ENCODE assay signal across 18 cellular contexts in genomic region chr13:24076636-24077035, GRCh38.
A peak's percentile ranks its signal among the peaks of the same experiment; 100 is the strongest.
DNase-seq lines count a peak whose midpoint lies in the region; ATAC-seq, FAIRE-seq and TF ChIP-seq lines count a peak whose summit lies in the region.
"Had no signal": no experiment of that assay in that cellular context is flagged by ENCODE, and none has a peak within 500 bp of the region (broad histone marks: within the 10 kb centered on the region; RNA-seq: fewer than 3 reads in every experiment).

No MANE protein-coding gene starts in this region.

- H2AFZ ChIP-seq in PC-3 (ENCODE audit: low read length): peak overlapping the region; percentile 59
- peak overlapping the region; percentile 87 for H2AFZ ChIP-seq in endothelial cell of umbilical vein (ENCODE audit: low read depth, low read length)

- no peaks in the 10 kb centered on the region for H3K27me3 ChIP-seq in PC-3 (ENCODE audit: low read length)
- no peaks in the 10 kb centered on the region for H3K27me3 ChIP-seq in endothelial cell of umbilical vein (ENCODE audit: control insufficient read depth in 2 of 2, insufficient read depth in 2 of 2, low read length in 2 of 2)
- H3K27me3 ChIP-seq: brain microvascular endothelial cell, left lung, vagina had no signal

- peak overlapping the region; percentile 3 to 68 for H3K4me3 Mint-ChIP-seq in activated T-cell treated with anti-CD3 and anti-CD28 coated beads, Interleukin-2, amount 50 U/mL, for 72 hours
- no peak overlapping the region for H3K4me3 Mint-ChIP-seq in stimulated activated effector memory CD8-positive, alpha-beta T cell treated with anti-CD3 and anti-CD28 coated beads, Interleukin-12 subunit alpha, Interleukin-12 subunit beta, amount 100 ng/mL, for 72 hours
- H3K4me3 Mint-ChIP-seq: activated CD4-positive, alpha-beta T cell treated with anti-CD3 and anti-CD28 coated beads for 36 hours; activated naive CD4-positive, alpha-beta T cell treated with anti-CD3 and anti-CD28 coated beads for 36 hours had no signal

- H3K27ac ChIP-seq in PC-3 (ENCODE audit: low read length): no peak overlapping the region
- peak overlapping the region; percentile 96 for H3K27ac ChIP-seq in endothelial cell of umbilical vein (ENCODE audit: insufficient read depth, low read depth, low read length)
- H3K27ac ChIP-seq: brain microvascular endothelial cell, prostate gland, vagina had no signal

- no peaks in the 10 kb centered on the region for H3K9me2 ChIP-seq in PC-3 (replicated peaks; ENCODE audit: low read length)

- H3K9me1 ChIP-seq in endothelial cell of umbilical vein (replicated peaks; ENCODE audit: control insufficient read depth, extremely low read depth, insufficient read depth, low read length): no peaks in the 10 kb centered on the region

- ATAC-seq in activated T-cell treated with anti-CD3 and anti-CD28 coated beads, Interleukin-2, amount 50 U/mL, for 72 hours (replicated peaks in 1 of 2): no peak
- ATAC-seq in PC-3: no peak
- no peak for ATAC-seq in stimulated activated effector memory CD8-positive, alpha-beta T cell treated with anti-CD3 and anti-CD28 coated beads, Interleukin-12 subunit alpha, Interleukin-12 subunit beta, amount 100 ng/mL, for 72 hours
- no peak for ATAC-seq in HG03439 (IDR thresholded peaks at IDR 0.05; ENCODE audit: unreplicated experiment)
- ATAC-seq: activated CD4-positive, alpha-beta T cell treated with anti-CD3 and anti-CD28 coated beads for 36 hours had no signal

- DNase-seq in activated T-cell treated with anti-CD3 and anti-CD28 coated beads, Interleukin-2, amount 50 U/mL, for 72 hours: no peak
- DNase-seq in activated T-cell treated with anti-CD3 and anti-CD28 coated beads, Interleukin-2, amount 50 U/mL, for 48 hours: no peak
- DNase-seq in PC-3 (no peak), endothelial cell of umbilical vein (ENCODE audit: low read depth, low spot score) (no peak), OCI-M1 (lab: John Stamatoyannopoulos, UW) (no peak), NCI-H146 treated with DMSO at 0.1 percent for 48 hours (lab: John Stamatoyannopoulos, UW; ENCODE audit: unreplicated experiment) (no peak)
- DNase-seq in stimulated activated effector memory CD8-positive, alpha-beta T cell treated with anti-CD3 and anti-CD28 coated beads, Interleukin-12 subunit alpha, Interleukin-12 subunit beta, amount 100 ng/mL, for 72 hours (ENCODE audit: low spot score in 2 of 2): no peak
- DNase-seq: activated CD4-positive, alpha-beta T cell treated with anti-CD3 and anti-CD28 coated beads for 36 hours; activated naive CD4-positive, alpha-beta T cell treated with anti-CD3 and anti-CD28 coated beads for 36 hours; brain microvascular endothelial cell; CD8-positive, alpha-beta memory T cell; left lung; NCI-H187 treated with DMSO at 0.1 percent for 48 hours; stimulated activated CD4-positive, alpha-beta T cell treated with anti-CD3 and anti-CD28 coated beads, Interleukin-12 subunit alpha, Interleukin-12 subunit beta, amount 100 ng/mL, for 4 hours; T1000 had no signal

- H4K20me1 ChIP-seq in PC-3 (ENCODE audit: low read length) (no peaks in the 10 kb centered on the region), endothelial cell of umbilical vein (replicated peaks; ENCODE audit: control insufficient read depth, extremely low read depth, insufficient read depth, low read length) (no peaks in the 10 kb centered on the region)

- H3K9me3 Mint-ChIP-seq in activated T-cell treated with anti-CD3 and anti-CD28 coated beads, Interleukin-2, amount 50 U/mL, for 72 hours: peaks cover 0 to 2% of the 10 kb centered on the region in 2 donors
- no peaks in the 10 kb centered on the region for H3K9me3 Mint-ChIP-seq in stimulated activated effector memory CD8-positive, alpha-beta T cell treated with anti-CD3 and anti-CD28 coated beads, Interleukin-12 subunit alpha, Interleukin-12 subunit beta, amount 100 ng/mL, for 72 hours
- H3K9me3 Mint-ChIP-seq: activated naive CD4-positive, alpha-beta T cell treated with anti-CD3 and anti-CD28 coated beads for 36 hours; CD8-positive, alpha-beta memory T cell had no signal

- H3K79me2 ChIP-seq in PC-3 (ENCODE audit: low read length): no peaks in the 10 kb centered on the region
- H3K79me2 ChIP-seq in endothelial cell of umbilical vein (ENCODE audit: control insufficient read depth, insufficient read depth, low read length): no peaks in the 10 kb centered on the region

- CTCF ChIA-PET in PC-3 (lab: Charles Lee): no interaction called here
- CTCF ChIA-PET in endothelial cell of umbilical vein (lab: Charles Lee): interaction anchor here (1.4 kb wide), 1 partner anchor 152 kb away, joined by 3 read pairs; no protein-coding TSS in a partner anchor

- POLR2A ChIA-PET in PC-3 (lab: Charles Lee; ENCODE audit: unreplicated experiment): no interaction called here
- POLR2A ChIA-PET in endothelial cell of umbilical vein (lab: Charles Lee): no interaction called here

- H3K27me3 Mint-ChIP-seq in activated T-cell treated with anti-CD3 and anti-CD28 coated beads, Interleukin-2, amount 50 U/mL, for 72 hours (ENCODE audit: low read depth): no peaks in the 10 kb centered on the region
- H3K27me3 Mint-ChIP-seq: activated CD4-positive, alpha-beta T cell treated with anti-CD3 and anti-CD28 coated beads for 36 hours had no signal

- BruUV-seq in PC-3 (replicated peaks; lab: Mats Ljungman, UMichigan) (no TSS peak), endothelial cell of umbilical vein (replicated peaks; lab: Mats Ljungman, UMichigan) (no TSS peak)

- TF ChIP-seq CTCF in PC-3 (conservative IDR thresholded peaks at IDR 0.05; ENCODE audit: low read depth, low read length) (no peak), endothelial cell of umbilical vein (IDR thresholded peaks at IDR 0.05; ENCODE audit: extremely low read depth in 1 of 2, insufficient read depth in 1 of 2, low read depth in 1 of 2, low read length in 2 of 2) (no peak)

- no peaks in the 10 kb centered on the region for H3K9me3 ChIP-seq in PC-3 (ENCODE audit: low read length)
- no peaks in the 10 kb centered on the region for H3K9me3 ChIP-seq in endothelial cell of umbilical vein (replicated peaks; ENCODE audit: control insufficient read depth, insufficient read depth, low read length)
- H3K9me3 ChIP-seq: left lung, prostate gland, vagina had no signal

- intact Hi-C loops in PC-3 (cut with micrococcal nuclease) (no loop called here), endothelial cell of umbilical vein (cut with micrococcal nuclease) (no loop called here)

- H3K4me2 ChIP-seq in PC-3 (ENCODE audit: low read length) (peak overlapping the region; percentile 53), endothelial cell of umbilical vein (ENCODE audit: insufficient read depth, low read length) (peak overlapping the region; percentile 57)

- no peak for FAIRE-seq in endothelial cell of umbilical vein (lab: Jason Lieb, UNC)

- peaks cover 29% of the 10 kb centered on the region for H3K4me1 ChIP-seq in PC-3 (ENCODE audit: insufficient read depth, low read length)
- H3K4me1 ChIP-seq in endothelial cell of umbilical vein (ENCODE audit: control insufficient read depth, extremely low read depth, insufficient read depth, low read length): peaks cover 32% of the 10 kb centered on the region
- H3K4me1 ChIP-seq: prostate gland had no signal

- no peaks in the 10 kb centered on the region for H3K36me3 ChIP-seq in PC-3 (ENCODE audit: low read depth, low read length)
- H3K36me3 ChIP-seq in endothelial cell of umbilical vein (ENCODE audit: control insufficient read depth in 2 of 2, extremely low read depth in 1 of 2, insufficient read depth in 2 of 2, low read length in 2 of 2): no peaks in the 10 kb centered on the region
- H3K36me3 ChIP-seq: brain microvascular endothelial cell, left lung, prostate gland, vagina had no signal

- no peak overlapping the region for H3K4me3 ChIP-seq in PC-3 (ENCODE audit: low read length)
- no peak overlapping the region for H3K4me3 ChIP-seq in endothelial cell of umbilical vein (replicated peaks in 1 of 3; ENCODE audit: insufficient read depth in 1 of 3, low read depth in 1 of 3, low read length in 3 of 3)
- H3K4me3 ChIP-seq: left lung, prostate gland, vagina had no signal

- H3F3A ChIP-seq in PC-3 (ENCODE audit: low read length, unreplicated experiment): peaks cover 14% of the 10 kb centered on the region

- dilution Hi-C loops in endothelial cell of umbilical vein (cut with MboI; ENCODE audit: extremely low pct_ligation_motif_present, low sequenced_read_pairs): no loop called here

- peaks cover 8% of the 10 kb centered on the region for H3K4me1 Mint-ChIP-seq in activated T-cell treated with anti-CD3 and anti-CD28 coated beads, Interleukin-2, amount 50 U/mL, for 72 hours (ENCODE audit: low read depth)
- H3K4me1 Mint-ChIP-seq in stimulated activated effector memory CD8-positive, alpha-beta T cell treated with anti-CD3 and anti-CD28 coated beads, Interleukin-12 subunit alpha, Interleukin-12 subunit beta, amount 100 ng/mL, for 72 hours: peaks cover 6% of the 10 kb centered on the region
- H3K4me1 Mint-ChIP-seq: activated CD4-positive, alpha-beta T cell treated with anti-CD3 and anti-CD28 coated beads for 36 hours had no signal

- no peak for TF ChIP-seq POLR2A in endothelial cell of umbilical vein (IDR thresholded peaks at IDR 0.05; ENCODE audit: low read depth, low read length)

- no peaks in the 10 kb centered on the region for H3K36me3 Mint-ChIP-seq in activated T-cell treated with anti-CD3 and anti-CD28 coated beads, Interleukin-2, amount 50 U/mL, for 72 hours (ENCODE audit: insufficient read depth in 2 of 2)
- no peaks in the 10 kb centered on the region for H3K36me3 Mint-ChIP-seq in stimulated activated effector memory CD8-positive, alpha-beta T cell treated with anti-CD3 and anti-CD28 coated beads, Interleukin-12 subunit alpha, Interleukin-12 subunit beta, amount 100 ng/mL, for 72 hours
- H3K36me3 Mint-ChIP-seq: CD8-positive, alpha-beta memory T cell had no signal

- no peak overlapping the region for H3K27ac Mint-ChIP-seq in activated T-cell treated with anti-CD3 and anti-CD28 coated beads, Interleukin-2, amount 50 U/mL, for 72 hours
- H3K27ac Mint-ChIP-seq in stimulated activated effector memory CD8-positive, alpha-beta T cell treated with anti-CD3 and anti-CD28 coated beads, Interleukin-12 subunit alpha, Interleukin-12 subunit beta, amount 100 ng/mL, for 72 hours: peak overlapping the region; percentile 54
- H3K27ac Mint-ChIP-seq: activated CD4-positive, alpha-beta T cell treated with anti-CD3 and anti-CD28 coated beads for 36 hours; activated naive CD4-positive, alpha-beta T cell treated with anti-CD3 and anti-CD28 coated beads for 36 hours had no signal

- no peak overlapping the region for H3K9ac ChIP-seq in PC-3 (ENCODE audit: low read length)
- H3K9ac ChIP-seq in endothelial cell of umbilical vein (replicated peaks; ENCODE audit: extremely low read depth, insufficient read depth, low read length): peak overlapping the region; percentile 51

TF ChIP-seq in endothelial cell of umbilical vein, 7 proteins besides CTCF, POLR2A, EP300 and RAD21:
- TF ChIP-seq, protein P1, sequence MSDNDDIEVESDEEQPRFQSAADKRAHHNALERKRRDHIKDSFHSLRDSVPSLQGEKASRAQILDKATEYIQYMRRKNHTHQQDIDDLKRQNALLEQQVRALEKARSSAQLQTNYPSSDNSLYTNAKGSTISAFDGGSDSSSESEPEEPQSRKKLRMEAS (IDR thresholded peaks at IDR 0.05; ENCODE audit: insufficient read depth, insufficient read length): no peak
